9 cellular contexts compared by ENCODE assay signal in the genomic region with DNA sequence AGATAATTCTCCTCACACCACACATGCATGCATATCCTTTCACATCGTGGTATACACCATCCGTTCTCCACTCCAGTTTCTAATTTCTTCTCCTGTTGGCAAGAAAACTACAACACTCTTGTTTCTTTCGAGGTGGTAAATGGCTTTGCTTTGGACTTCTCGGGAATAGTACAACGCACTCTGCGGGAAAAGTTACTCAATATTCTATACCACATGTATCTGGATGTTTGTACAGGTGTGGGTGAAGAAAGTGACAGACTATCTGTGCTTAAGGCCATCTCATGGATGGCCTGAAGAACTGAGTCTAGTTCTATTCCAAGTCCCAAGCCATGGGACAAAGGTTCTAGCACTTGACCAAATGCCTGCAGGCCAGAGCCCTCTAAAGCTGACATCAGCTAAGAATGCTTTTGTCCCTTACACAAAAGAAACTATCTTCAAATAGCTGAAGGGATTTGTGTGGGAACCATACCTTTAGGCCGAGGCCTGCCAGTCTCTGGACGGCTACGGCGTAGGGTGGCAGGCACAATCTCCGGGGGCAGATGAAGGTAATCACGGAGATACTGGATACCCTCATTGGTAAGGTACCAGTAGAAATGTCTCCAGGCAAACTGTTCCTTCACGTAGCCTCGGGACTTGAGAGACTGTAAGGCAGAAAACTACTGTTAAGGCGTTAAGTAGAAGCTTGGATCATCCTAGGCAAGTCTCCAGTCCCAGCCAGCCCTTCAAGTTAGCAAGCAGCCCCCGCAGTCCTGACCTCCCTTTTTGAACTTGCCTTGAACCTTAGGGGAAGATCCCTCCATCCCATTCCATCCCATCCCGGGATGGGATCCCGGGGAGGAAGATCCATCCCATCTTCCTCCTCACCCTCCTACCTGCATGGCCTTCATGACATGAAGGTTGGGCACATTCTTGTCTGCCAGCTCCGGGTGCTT. TPM values are rescaled to one million over a fixed set of nuclear protein-coding genes. Genes with fewer than 3 reads are reported as not detected.
DNase-seq lines count a peak whose midpoint lies in the region; ATAC-seq and TF ChIP-seq lines count a peak whose summit lies in the region.
"Had no signal": no experiment of that assay in that cellular context is flagged by ENCODE, and none has a peak within 500 bp of the region (broad histone marks: within the 10 kb centered on the region; RNA-seq: fewer than 3 reads in every experiment).

No MANE protein-coding gene starts in this region.

- no peaks in the 10 kb centered on the region for H3K27me3 ChIP-seq in adipocyte (replicated peaks; ENCODE audit: control insufficient read depth, insufficient read depth, low read length)
- H3K27me3 ChIP-seq in left lung: no peaks in the 10 kb centered on the region
- H3K27me3 ChIP-seq in testis: no peaks in the 10 kb centered on the region
- H3K27me3 ChIP-seq in aorta (ENCODE audit: control insufficient read depth in 1 of 2, insufficient read depth in 2 of 2, low read length in 1 of 2): no peaks in the 10 kb centered on the region

- H3K27ac Mint-ChIP-seq in activated T-cell treated with anti-CD3 and anti-CD28 coated beads, Interleukin-2, amount 50 U/mL, for 24 hours: peak overlapping the region; percentile 100

- H3K9ac ChIP-seq in adipocyte (ENCODE audit: low read length): peak overlapping the region; percentile 93

- no peaks in the 10 kb centered on the region for H3K9me3 Mint-ChIP-seq in activated T-cell treated with anti-CD3 and anti-CD28 coated beads, Interleukin-2, amount 50 U/mL, for 24 hours

- H3K27me3 Mint-ChIP-seq in activated T-cell treated with anti-CD3 and anti-CD28 coated beads, Interleukin-2, amount 50 U/mL, for 24 hours: no peaks in the 10 kb centered on the region

- peak overlapping the region; percentile 100 for H3K4me3 Mint-ChIP-seq in activated T-cell treated with anti-CD3 and anti-CD28 coated beads, Interleukin-2, amount 50 U/mL, for 24 hours

- H3K4me3 ChIP-seq in adipocyte (ENCODE audit: low read length) (peak overlapping the region; percentile 86), left lung (peak overlapping the region; percentile 63 to 80), testis (peak overlapping the region; percentile 65 to 86), aorta (ENCODE audit: low read length in 2 of 2) (peak overlapping the region in 1 of 2 donors; percentile 23)

- H3K36me3 ChIP-seq in adipocyte (ENCODE audit: control insufficient read depth, insufficient read depth, low read length, severe bottlenecking) (peaks cover 51% of the 10 kb centered on the region), left lung (peaks cover 0 to 54% of the 10 kb centered on the region in 2 donors), testis (ENCODE audit: low read depth, missing control alignments) (no peaks in the 10 kb centered on the region), aorta (ENCODE audit: control insufficient read depth in 1 of 2, insufficient read depth in 2 of 2, low read length in 1 of 2) (peaks cover 0 to 3% of the 10 kb centered on the region in 2 donors)

- TF ChIP-seq CTCF in left lung (IDR thresholded peaks at IDR 0.05) (no peak), testis (IDR thresholded peaks at IDR 0.05) (no peak)

- DNase-seq in activated T-cell treated with anti-CD3 and anti-CD28 coated beads, Interleukin-2, amount 50 U/mL, for 24 hours: peak; percentile 37
- no peak for DNase-seq in activated T-cell treated with anti-CD3 and anti-CD28 coated beads, Interleukin-2, amount 50 U/mL, for 1 hour
- no peak for DNase-seq in adipocyte (ENCODE audit: low read depth)
- no peak for DNase-seq in left lung
- no peak for DNase-seq in testis
- DNase-seq in SHP77 treated with DMSO at 0.1 percent for 48 hours (lab: John Stamatoyannopoulos, UW): no peak
- no peak for DNase-seq in aorta
- DNase-seq in NCI-H1694 (lab: John Stamatoyannopoulos, UW): no peak

- H3K27ac ChIP-seq in left lung (no peak overlapping the region), testis (peak overlapping the region in 1 of 2 donors; percentile 85), aorta (ENCODE audit: low read depth in 1 of 2, low read length in 2 of 2) (no peak overlapping the region)

- H3K36me3 Mint-ChIP-seq in activated T-cell treated with anti-CD3 and anti-CD28 coated beads, Interleukin-2, amount 50 U/mL, for 24 hours (ENCODE audit: low read depth): peaks cover 65% of the 10 kb centered on the region

- peaks cover 48% of the 10 kb centered on the region for H3K4me1 Mint-ChIP-seq in activated T-cell treated with anti-CD3 and anti-CD28 coated beads, Interleukin-2, amount 50 U/mL, for 24 hours (ENCODE audit: low read depth)

- no peak for ATAC-seq in left lung
- no peak for ATAC-seq in aorta (ENCODE audit: low FRiP score)

- intact Hi-C loops in left lung (cut with DNase I): no loop called here
- intact Hi-C loops in testis (cut with DNase I; ENCODE audit: low total_unique reads): no loop called here
- intact Hi-C loops in aorta (cut with DNase I): loop anchor here in 1 of 2 donors (5.0 kb wide), 1 partner anchor 183 kb away; no protein-coding TSS in a partner anchor

- H3K9me3 ChIP-seq in adipocyte (ENCODE audit: control insufficient read depth, low read length) (no peaks in the 10 kb centered on the region), left lung (no peaks in the 10 kb centered on the region), testis (no peaks in the 10 kb centered on the region), aorta (ENCODE audit: control insufficient read depth, low read length) (no peaks in the 10 kb centered on the region)

- no peak for TF ChIP-seq POLR2A in testis (IDR thresholded peaks at IDR 0.05)

- 57 to 62% methylated on average over 19 of the region's 19 CpGs for WGBS in testis, 2 donors
- 80 to 81% methylated on average over 19 of the region's 19 CpGs for WGBS in aorta, 2 donors

- H3K4me1 ChIP-seq in adipocyte (ENCODE audit: control insufficient read depth, insufficient read depth, low read length): peaks cover 19% of the 10 kb centered on the region
- H3K4me1 ChIP-seq in left lung: peaks cover 11 to 32% of the 10 kb centered on the region in 2 donors
- peaks cover 13% of the 10 kb centered on the region for H3K4me1 ChIP-seq in testis
- H3K4me1 ChIP-seq in aorta (ENCODE audit: control insufficient read depth in 1 of 2, insufficient read depth in 2 of 2, low read length in 2 of 2): no peaks in the 10 kb centered on the region

RNA-seq across cellular contexts. Expression of gene RPS10, which starts 1.4 kb away (rescaled TPM):
- total RNA-seq in left lung (1,000 to 10,000 TPM; 1,031 to 1,089 TPM), testis (1,000 to 10,000 TPM in 1 of 2 donors, 100 to 1,000 TPM in 1; 926 to 1,691 TPM), aorta (100 to 1,000 TPM; 835 to 876 TPM)
- polyA plus RNA-seq in testis (ENCODE audit: insufficient read depth, low read depth, low replicate concordance) (1,309 TPM), aorta (1,000 to 10,000 TPM; 2,619 to 4,721 TPM)

RNA-seq across cellular contexts. Expression of gene NUDT3, which starts 32.0 kb away (rescaled TPM):
- total RNA-seq in left lung: 10 to 100 TPM; 21.1 to 27.9 TPM
- 10 to 100 TPM; 24.0 to 28.3 TPM for total RNA-seq in testis
- polyA plus RNA-seq in testis (ENCODE audit: insufficient read depth, low read depth, low replicate concordance): 18.7 TPM
- 10 to 100 TPM; 47.3 to 50.2 TPM for total RNA-seq in aorta
- 10 to 100 TPM; 15.5 to 19.9 TPM for polyA plus RNA-seq in aorta

RNA-seq across cellular contexts. Expression of gene PACSIN1, which starts 41.4 kb away (rescaled TPM):
- total RNA-seq in left lung (under 1 TPM in 1 of 2 donors, not detected in 1; 0.09 TPM), testis (1 to 10 TPM; 2.5 to 3.1 TPM), aorta (under 1 TPM; 0.10 to 0.84 TPM)
- polyA plus RNA-seq in testis (ENCODE audit: insufficient read depth, low read depth, low replicate concordance) (2.1 TPM), aorta (under 1 TPM in 1 of 2 donors, not detected in 1; 0.10 TPM)
- total RNA-seq: Daoy had no signal
